Comparison of ENCODE assay signal across 10 cellular contexts in the genomic region with DNA sequence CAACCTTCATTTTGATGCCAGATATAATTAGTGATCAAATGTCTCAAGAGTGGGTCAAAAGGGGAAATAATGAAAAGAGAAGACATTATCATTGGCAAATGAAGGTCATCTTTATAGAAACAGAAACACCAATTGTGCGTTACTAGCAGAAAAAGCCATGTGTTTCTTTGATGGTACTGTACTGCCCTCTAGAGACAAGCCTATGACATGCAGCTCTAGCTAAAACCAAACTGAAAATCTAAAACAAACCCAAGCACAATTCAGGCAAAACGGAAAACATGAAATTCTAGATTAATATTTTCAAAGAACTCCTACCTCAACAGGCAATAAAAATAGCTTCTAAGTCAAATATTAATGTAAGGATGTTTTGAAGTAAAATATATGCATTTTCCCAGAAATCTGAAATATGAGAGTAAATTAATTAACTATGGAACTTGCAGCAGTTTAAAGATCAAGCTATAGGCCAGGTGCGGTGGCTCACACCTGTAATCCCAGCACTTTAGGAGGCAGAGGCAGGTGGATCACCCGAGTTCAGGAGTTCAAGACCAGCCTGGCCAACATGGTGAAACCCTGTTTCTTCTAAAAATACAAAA.
DNase-seq lines count a peak whose midpoint lies in the region; ATAC-seq and TF ChIP-seq lines count a peak whose summit lies in the region.
"Had no signal": no experiment of that assay in that cellular context is flagged by ENCODE, and none has a peak within 500 bp of the region (broad histone marks: within the 10 kb centered on the region; RNA-seq: fewer than 3 reads in every experiment).

No MANE protein-coding gene starts in this region.

- H3K4me2 ChIP-seq in KMS-11 (no peak overlapping the region), PC-9 (no peak overlapping the region)
- H3K4me2 ChIP-seq: BLaER1 treated with 17β-estradiol and CSF1 and Interleukin-3, amounts not matched to agents 10 nM and 100 nM had no signal

- H3K4me3 ChIP-seq in KMS-11 (IDR thresholded peaks at IDR 0.05; ENCODE audit: insufficient read depth, low read depth, low read length): no peak overlapping the region
- no peak overlapping the region for H3K4me3 ChIP-seq in PC-9
- no peak overlapping the region for H3K4me3 ChIP-seq in esophagus muscularis mucosa
- H3K4me3 ChIP-seq in aorta (ENCODE audit: low read length in 2 of 2): no peak overlapping the region
- H3K4me3 ChIP-seq: BLaER1 treated with 17β-estradiol and CSF1 and Interleukin-3, amounts not matched to agents 10 nM and 100 nM had no signal

- H3K4me1 ChIP-seq in KMS-11 (ENCODE audit: low read depth, poor library complexity, severe bottlenecking): no peaks in the 10 kb centered on the region
- no peaks in the 10 kb centered on the region for H3K4me1 ChIP-seq in PC-9 (replicated peaks; ENCODE audit: insufficient read depth)
- no peaks in the 10 kb centered on the region for H3K4me1 ChIP-seq in esophagus muscularis mucosa
- no peaks in the 10 kb centered on the region for H3K4me1 ChIP-seq in aorta (ENCODE audit: control insufficient read depth in 1 of 2, insufficient read depth in 2 of 2, low read length in 2 of 2)
- H3K4me1 ChIP-seq: BLaER1 treated with 17β-estradiol and CSF1 and Interleukin-3, amounts not matched to agents 10 nM and 100 nM had no signal

- DNase-seq in NCI-H510A treated with DMSO at 0.1 percent for 48 hours (lab: John Stamatoyannopoulos, UW) (peak; percentile 71), NCI-H510A (lab: John Stamatoyannopoulos, UW) (no peak), PC-9 (no peak), esophagus muscularis mucosa (ENCODE audit: extremely low spot score) (no peak), osteocyte (ENCODE audit: extremely low spot score, unreplicated experiment) (no peak), aorta (no peak)

- no peaks in the 10 kb centered on the region for H3K79me2 ChIP-seq in KMS-11 (ENCODE audit: insufficient read depth, low read depth)
- H3K79me2 ChIP-seq in PC-9 (ENCODE audit: low read depth): no peaks in the 10 kb centered on the region

- no peaks in the 10 kb centered on the region for H3K9me2 ChIP-seq in PC-9 (ENCODE audit: insufficient read depth)

- POLR2A ChIA-PET in PC-9 (lab: Charles Lee; ENCODE audit: unreplicated experiment): no interaction called here

- no peaks in the 10 kb centered on the region for H3K27me3 ChIP-seq in KMS-11 (ENCODE audit: insufficient read depth, low read depth)
- H3K27me3 ChIP-seq in PC-9 (ENCODE audit: insufficient read depth, low read depth): no peaks in the 10 kb centered on the region
- H3K27me3 ChIP-seq in esophagus muscularis mucosa: no peaks in the 10 kb centered on the region
- H3K27me3 ChIP-seq in aorta (ENCODE audit: control insufficient read depth in 1 of 2, insufficient read depth in 2 of 2, low read length in 1 of 2): no peaks in the 10 kb centered on the region
- H3K27me3 ChIP-seq: BLaER1 treated with 17β-estradiol and CSF1 and Interleukin-3, amounts not matched to agents 10 nM and 100 nM had no signal

- no peak for TF ChIP-seq POLR2A in esophagus muscularis mucosa (IDR thresholded peaks at IDR 0.05; ENCODE audit: low read depth)

- H3K4me1 Mint-ChIP-seq in osteocyte (ENCODE audit: unreplicated experiment): no peaks in the 10 kb centered on the region

- H3K36me3 ChIP-seq in KMS-11 (ENCODE audit: insufficient read depth) (no peaks in the 10 kb centered on the region), PC-9 (ENCODE audit: low read depth) (no peaks in the 10 kb centered on the region), esophagus muscularis mucosa (no peaks in the 10 kb centered on the region), aorta (ENCODE audit: control insufficient read depth in 1 of 2, insufficient read depth in 2 of 2, low read length in 1 of 2) (no peaks in the 10 kb centered on the region)
- H3K36me3 ChIP-seq: BLaER1 treated with 17β-estradiol and CSF1 and Interleukin-3, amounts not matched to agents 10 nM and 100 nM had no signal

- WGBS in esophagus muscularis mucosa: 28% methylated on average over 4 of the region's 4 CpGs
- WGBS in aorta, 2 donors: 22 to 24% methylated on average over 4 of the region's 4 CpGs

- H3K4me3 Mint-ChIP-seq in osteocyte (ENCODE audit: unreplicated experiment): no peak overlapping the region

- peaks cover 32% of the 10 kb centered on the region for H3K27me3 Mint-ChIP-seq in osteocyte (ENCODE audit: unreplicated experiment)

- TF ChIP-seq EP300 in esophagus muscularis mucosa (IDR thresholded peaks at IDR 0.05): no peak

- no peaks in the 10 kb centered on the region for H4K20me1 ChIP-seq in KMS-11 (ENCODE audit: insufficient read depth)
- no peaks in the 10 kb centered on the region for H4K20me1 ChIP-seq in PC-9 (ENCODE audit: insufficient read depth)
- H4K20me1 ChIP-seq: BLaER1 treated with 17β-estradiol and CSF1 and Interleukin-3, amounts not matched to agents 10 nM and 100 nM had no signal

- no peaks in the 10 kb centered on the region for H3F3A ChIP-seq in PC-9 (ENCODE audit: insufficient read depth, low read depth)

- no peaks in the 10 kb centered on the region for H3K9me3 ChIP-seq in PC-9 (ENCODE audit: insufficient read depth, low read depth)
- H3K9me3 ChIP-seq in esophagus muscularis mucosa: peaks cover 0 to 3% (median 0%) of the 10 kb centered on the region in 4 donors
- no peaks in the 10 kb centered on the region for H3K9me3 ChIP-seq in aorta (ENCODE audit: control insufficient read depth, low read length)
- H3K9me3 ChIP-seq: BLaER1 treated with 17β-estradiol and CSF1 and Interleukin-3, amounts not matched to agents 10 nM and 100 nM had no signal

- TF ChIP-seq CTCF in KMS-11 (conservative IDR thresholded peaks at IDR 0.05; ENCODE audit: low read depth, low read length): peak; percentile 73
- peak; percentile 87 for TF ChIP-seq CTCF in PC-9 (conservative IDR thresholded peaks at IDR 0.05)
- TF ChIP-seq CTCF in esophagus muscularis mucosa (IDR thresholded peaks at IDR 0.05): peak; percentile 64 to 83 (median 72)
- TF ChIP-seq CTCF in osteocyte (IDR thresholded peaks at IDR 0.05): peak; percentile 80

- H2AFZ ChIP-seq in KMS-11 (ENCODE audit: low read depth) (no peak overlapping the region), PC-9 (no peak overlapping the region)

- H3K9ac ChIP-seq in KMS-11: no peak overlapping the region
- H3K9ac ChIP-seq: BLaER1 treated with 17β-estradiol and CSF1 and Interleukin-3, amounts not matched to agents 10 nM and 100 nM had no signal

- no TSS peak for BruUV-seq in PC-9 (replicated peaks; lab: Mats Ljungman, UMichigan)

- ATAC-seq in GM21390 (IDR thresholded peaks at IDR 0.05; ENCODE audit: unreplicated experiment): peak; percentile 85
- no peak for ATAC-seq in aorta (ENCODE audit: low FRiP score)
- ATAC-seq: activated naive CD4-positive, alpha-beta T cell treated with anti-CD3 and anti-CD28 coated beads, Interleukin-2, amount 50 U/mL, for 72 hours had no signal

- no peaks in the 10 kb centered on the region for H3K9me3 Mint-ChIP-seq in osteocyte (ENCODE audit: unreplicated experiment)
- H3K9me3 Mint-ChIP-seq: activated naive CD4-positive, alpha-beta T cell treated with anti-CD3 and anti-CD28 coated beads, Interleukin-2, amount 50 U/mL, for 72 hours had no signal

- H3K27ac ChIP-seq in KMS-11: no peak overlapping the region
- no peak overlapping the region for H3K27ac ChIP-seq in PC-9
- no peak overlapping the region for H3K27ac ChIP-seq in esophagus muscularis mucosa (replicated peaks in 1 of 4)
- H3K27ac ChIP-seq in aorta (ENCODE audit: low read depth in 1 of 2, low read length in 2 of 2): no peak overlapping the region
- H3K27ac ChIP-seq: BLaER1 treated with 17β-estradiol and CSF1 and Interleukin-3, amounts not matched to agents 10 nM and 100 nM had no signal

- no peaks in the 10 kb centered on the region for H3K36me3 Mint-ChIP-seq in osteocyte (ENCODE audit: unreplicated experiment)
- H3K36me3 Mint-ChIP-seq: activated naive CD4-positive, alpha-beta T cell treated with anti-CD3 and anti-CD28 coated beads, Interleukin-2, amount 50 U/mL, for 72 hours had no signal

- CTCF ChIA-PET in PC-9 (lab: Charles Lee): interaction anchor here (0.5 to 1.5 kb wide), 3 partner anchors 35 to 642 kb away, joined by 5 to 8 read pairs (median 6); no protein-coding TSS in a partner anchor

- no peak overlapping the region for H3K27ac Mint-ChIP-seq in osteocyte (ENCODE audit: unreplicated experiment)
- H3K27ac Mint-ChIP-seq: activated naive CD4-positive, alpha-beta T cell treated with anti-CD3 and anti-CD28 coated beads, Interleukin-2, amount 50 U/mL, for 72 hours had no signal

- intact Hi-C loops in PC-9 (cut with micrococcal nuclease; ENCODE audit: unreplicated experiment): no loop called here
- intact Hi-C loops in esophagus muscularis mucosa (cut with DNase I): no loop called here
- intact Hi-C loops in aorta (cut with DNase I): no loop called here
